ENCODE assay signal across 23 cellular contexts in genomic region chr10:52631146-52631545, GRCh38.
"Had no signal": no experiment of that assay in that cellular context is flagged by ENCODE, and none has a peak within 500 bp of the region (broad histone marks: within the 10 kb centered on the region; RNA-seq: fewer than 3 reads in every experiment).

No MANE protein-coding gene starts in this region.

- H3K36me3 ChIP-seq: neutrophil, pancreas, prostate gland, right lobe of liver, sigmoid colon, stomach, thoracic aorta, thyroid gland, tibial nerve, upper lobe of left lung, vagina had no signal

- ATAC-seq: natural killer cell; pancreas; right cardiac atrium; right lobe of liver; stimulated activated effector memory CD8-positive, alpha-beta T cell treated with anti-CD3 and anti-CD28 coated beads, Interleukin-12 subunit alpha, Interleukin-12 subunit beta, amount 100 ng/mL, for 72 hours; stimulated activated naive B cell treated with anti-CD40 and anti-IgM and Interleukin-4, amounts not matched to agents 10 μg/mL and 1 μg/mL and 100 μg/mL, for 72 hours had no signal

- H3K27me3 ChIP-seq: neutrophil, pancreas, right lobe of liver, sigmoid colon, stomach, thyroid gland, tibial nerve, upper lobe of left lung, vagina had no signal

- H3K4me3 ChIP-seq: pancreas, prostate gland, right lobe of liver, sigmoid colon, stomach, thoracic aorta, thyroid gland, tibial nerve, upper lobe of left lung, vagina had no signal

- H3K27ac ChIP-seq: neutrophil, pancreas, prostate gland, right lobe of liver, sigmoid colon, stomach, thoracic aorta, tibial nerve, upper lobe of left lung, vagina had no signal

- DNase-seq: natural killer cell; nucleus accumbens; pancreas; right cardiac atrium; right lobe of liver; sigmoid colon; small intestine; stimulated activated CD4-positive, alpha-beta T cell treated with anti-CD3 and anti-CD28 coated beads, Interleukin-15, amount 100 ng/mL, for 24 hours; stimulated activated CD4-positive, alpha-beta T cell treated with anti-CD3 and anti-CD28 coated beads, Interleukin-2, amount 100 ng/mL, for 24 hours; stimulated activated CD4-positive, alpha-beta T cell treated with anti-CD3 and anti-CD28 coated beads, Interleukin-2, amount 100 ng/mL, for 48 hours; stimulated activated CD4-positive, alpha-beta T cell treated with anti-CD3 and anti-CD28 coated beads, Interleukin-4, amount 100 ng/mL, for 24 hours; stimulated activated naive B cell treated with anti-CD40 and anti-IgM and Interleukin-4, amounts not matched to agents 10 μg/mL and 1 μg/mL and 100 μg/mL, for 72 hours; stimulated activated naive CD4-positive, alpha-beta T cell treated with Interleukin-2 at 50 U/mL for 16 hours; stomach; trophoblast cell; upper lobe of left lung had no signal

- H3K9me3 ChIP-seq: neutrophil, pancreas, prostate gland, right lobe of liver, sigmoid colon, stomach, thoracic aorta, thyroid gland, tibial nerve, upper lobe of left lung, vagina had no signal

- H3K4me1 ChIP-seq: pancreas, prostate gland, right lobe of liver, sigmoid colon, stomach, thyroid gland, tibial nerve, upper lobe of left lung, vagina had no signal
